In the genomic region with DNA sequence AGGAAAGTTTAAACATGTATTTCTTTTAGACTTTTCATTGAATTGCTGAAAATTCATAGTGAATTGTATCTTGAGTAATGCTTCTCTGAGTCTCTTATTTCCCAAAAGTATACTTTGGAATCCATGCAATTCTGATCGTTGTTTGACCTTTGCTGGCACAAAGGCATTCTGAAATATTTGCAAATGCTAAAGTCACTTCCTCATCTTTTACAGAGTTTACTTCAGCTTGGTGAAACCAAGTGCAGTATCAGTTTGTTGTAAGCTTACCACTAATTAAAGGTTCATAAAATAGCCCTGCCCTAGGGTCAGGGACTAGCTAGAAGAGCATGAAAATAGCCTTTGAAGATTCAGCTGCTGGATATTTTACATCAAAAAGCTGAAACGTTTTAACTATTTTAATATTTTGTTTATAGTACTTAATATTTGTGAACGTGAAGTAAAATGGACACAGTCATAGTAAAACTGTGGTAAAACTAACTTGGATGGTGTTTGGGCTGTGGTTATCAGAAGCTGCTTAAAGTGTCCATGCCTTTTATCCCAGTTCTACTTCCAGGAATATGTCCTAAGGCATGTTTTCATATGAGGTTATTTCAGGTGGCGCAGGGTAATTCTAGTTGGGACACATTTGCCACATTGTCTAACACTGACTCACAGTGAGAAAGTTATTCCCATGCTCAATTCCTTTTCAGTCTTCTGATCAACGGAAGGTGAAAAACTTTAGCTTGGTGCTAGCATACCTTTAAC, we compare ENCODE assay signal across 8 cellular contexts. TPM values are rescaled to one million over a fixed set of nuclear protein-coding genes. Genes with fewer than 3 reads are reported as not detected.
DNase-seq lines count a peak whose midpoint lies in the region; ATAC-seq, FAIRE-seq and TF ChIP-seq lines count a peak whose summit lies in the region.

No MANE protein-coding gene starts in this region.

- peak; percentile 19 for FAIRE-seq in small intestine (lab: Jason Lieb, UNC)

- H3K4me1 ChIP-seq in Peyer's patch (peaks cover 2 to 60% (median 17%) of the 10 kb centered on the region in 4 donors), esophagus squamous epithelium (peaks cover 32 to 94% (median 68%) of the 10 kb centered on the region in 3 donors), small intestine (ENCODE audit: control insufficient read depth in 2 of 2, insufficient read depth in 1 of 2, low read depth in 1 of 2, low read length in 1 of 2) (peaks cover 4 to 14% of the 10 kb centered on the region in 2 donors)

- H3K4me3 ChIP-seq in Peyer's patch = no peak overlapping the region
- peak overlapping the region in 1 of 4 donors; percentile 8 for H3K4me3 ChIP-seq in esophagus squamous epithelium
- H3K4me3 ChIP-seq in small intestine (ENCODE audit: low read depth in 1 of 2, low read length in 2 of 2) = no peak overlapping the region

- H3K27ac ChIP-seq in Peyer's patch (peak overlapping the region; percentile 76 to 100 (median 98)), esophagus squamous epithelium (peak overlapping the region; percentile 65 to 98 (median 88)), small intestine (ENCODE audit: low read depth in 1 of 2, low read length in 1 of 2) (peak overlapping the region; percentile 63 to 65)

- intact Hi-C loops in esophagus squamous epithelium (cut with DNase I) = no loop called here

- no peaks in the 10 kb centered on the region for H3K36me3 ChIP-seq in Peyer's patch
- H3K36me3 ChIP-seq in esophagus squamous epithelium = no peaks in the 10 kb centered on the region
- no peaks in the 10 kb centered on the region for H3K36me3 ChIP-seq in small intestine (ENCODE audit: control insufficient read depth in 2 of 2, insufficient read depth in 2 of 2, low read length in 2 of 2)

- ATAC-seq in activated CD4-positive, CD25-positive, alpha-beta regulatory T cell treated with anti-CD3 and anti-CD28 coated beads, Interleukin-2, amount 50 U/mL, for 24 hours = no peak

- TF ChIP-seq CTCF in GM20000 (IDR thresholded peaks at IDR 0.05; ENCODE audit: extremely low read depth, missing control alignments) (no peak), Peyer's patch (IDR thresholded peaks at IDR 0.05) (peak in 1 of 6 experiments; percentile 38), esophagus squamous epithelium (IDR thresholded peaks at IDR 0.05) (peak in 1 of 6 experiments; percentile 28)

- H3K27me3 ChIP-seq in Peyer's patch = no peaks in the 10 kb centered on the region
- no peaks in the 10 kb centered on the region for H3K27me3 ChIP-seq in esophagus squamous epithelium
- no peaks in the 10 kb centered on the region for H3K27me3 ChIP-seq in small intestine (ENCODE audit: control insufficient read depth in 2 of 2, insufficient read depth in 2 of 2, low read length in 2 of 2)

- TF ChIP-seq POLR2A in Peyer's patch (IDR thresholded peaks at IDR 0.05) (no peak), esophagus squamous epithelium (IDR thresholded peaks at IDR 0.05) (no peak)

- WGBS in esophagus squamous epithelium, 2 donors = 12 to 17% methylated on average over 5 of the region's 5 CpGs
- WGBS in small intestine, 3 donors = 7 to 16% (median 13%) methylated on average over 5 of the region's 5 CpGs

- DNase-seq in GM20000 (ENCODE audit: low spot score) (peak; percentile 46), Peyer's patch (no peak), esophagus squamous epithelium (lab: John Stamatoyannopoulos, UW) (no peak), small intestine (peak; percentile 71), NCI-H748 treated with DMSO at 0.1 percent for 48 hours (lab: John Stamatoyannopoulos, UW) (no peak), midbrain (lab: John Stamatoyannopoulos, UW) (no peak), hepatic stellate cell (ENCODE audit: low spot score) (no peak)

- H3K9me3 ChIP-seq in Peyer's patch (no peaks in the 10 kb centered on the region), esophagus squamous epithelium (no peaks in the 10 kb centered on the region), small intestine (ENCODE audit: control insufficient read depth, low read depth) (no peaks in the 10 kb centered on the region)

RNA-seq across cellular contexts. Expression of a gene that starts 45.3 kb away (rescaled TPM):
- total RNA-seq in Peyer's patch (100 to 1,000 TPM in 2 of 4 donors, 10 to 100 TPM in 2; 25.6 to 152 (median 110) TPM), esophagus squamous epithelium (10 to 100 TPM in 1 of 4 donors, 1 to 10 TPM in 3; 7.4 to 15.8 (median 8.3) TPM)
- 10 to 100 TPM in 2 of 3 donors, 1 to 10 TPM in 1; 9.4 to 22.1 (median 21.6) TPM for polyA plus RNA-seq in small intestine

Comparison
In these comparisons a context has a peak if more than half of its experiments do, and no peak if none do; other contexts are left out.
1. DNase-seq: peak in GM20000 (single experiment) and small intestine (single experiment); none in Peyer's patch (0 of 3), esophagus squamous epithelium (single experiment), NCI-H748 treated with DMSO at 0.1 percent for 48 hours (single experiment), midbrain (single experiment) and hepatic stellate cell (single experiment).
2. Peak in every context shown above with its lines, with median percentiles within 50 percentile points of each other: H3K27ac ChIP-seq.